Comparison of ENCODE assay signal across 1 cellular context in genomic region chr11:75639752-75640151, GRCh38.
A peak's percentile ranks its signal among the peaks of the same experiment; 100 is the strongest.
TF ChIP-seq lines count a peak whose summit lies in the region.

No MANE protein-coding gene starts in this region.

TF ChIP-seq in HEK293, 187 proteins besides CTCF, POLR2A, EP300 and RAD21 (continued from another document):
- TF ChIP-seq, protein P1, sequence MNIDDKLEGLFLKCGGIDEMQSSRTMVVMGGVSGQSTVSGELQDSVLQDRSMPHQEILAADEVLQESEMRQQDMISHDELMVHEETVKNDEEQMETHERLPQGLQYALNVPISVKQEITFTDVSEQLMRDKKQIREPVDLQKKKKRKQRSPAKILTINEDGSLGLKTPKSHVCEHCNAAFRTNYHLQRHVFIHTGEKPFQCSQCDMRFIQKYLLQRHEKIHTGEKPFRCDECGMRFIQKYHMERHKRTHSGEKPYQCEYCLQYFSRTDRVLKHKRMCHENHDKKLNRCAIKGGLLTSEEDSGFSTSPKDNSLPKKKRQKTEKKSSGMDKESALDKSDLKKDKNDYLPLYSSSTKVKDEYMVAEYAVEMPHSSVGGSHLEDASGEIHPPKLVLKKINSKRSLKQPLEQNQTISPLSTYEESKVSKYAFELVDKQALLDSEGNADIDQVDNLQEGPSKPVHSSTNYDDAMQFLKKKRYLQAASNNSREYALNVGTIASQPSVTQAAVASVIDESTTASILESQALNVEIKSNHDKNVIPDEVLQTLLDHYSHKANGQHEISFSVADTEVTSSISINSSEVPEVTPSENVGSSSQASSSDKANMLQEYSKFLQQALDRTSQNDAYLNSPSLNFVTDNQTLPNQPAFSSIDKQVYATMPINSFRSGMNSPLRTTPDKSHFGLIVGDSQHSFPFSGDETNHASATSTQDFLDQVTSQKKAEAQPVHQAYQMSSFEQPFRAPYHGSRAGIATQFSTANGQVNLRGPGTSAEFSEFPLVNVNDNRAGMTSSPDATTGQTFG (tag by site-specific recombination; IDR thresholded peaks at IDR 0.05; ENCODE audit: borderline replicate concordance): no peak
- TF ChIP-seq INSM2 (tag by site-specific recombination; IDR thresholded peaks at IDR 0.05) (no peak), ZNF324 (tag by site-specific recombination; IDR thresholded peaks at IDR 0.05) (no peak), MYNN (tag by site-specific recombination; IDR thresholded peaks at IDR 0.05; ENCODE audit: borderline replicate concordance) (peak; percentile 73; the same call in 1 of the 2 replicates), PRDM1 (tag by site-specific recombination; IDR thresholded peaks at IDR 0.05) (peak; percentile 60; the same call in 1 of the 2 replicates), ZBTB17 (tag by site-specific recombination; IDR thresholded peaks at IDR 0.05) (no peak), ZNF23 (tag by site-specific recombination; IDR thresholded peaks at IDR 0.05; ENCODE audit: borderline replicate concordance) (no peak)
- TF ChIP-seq, protein P2, sequence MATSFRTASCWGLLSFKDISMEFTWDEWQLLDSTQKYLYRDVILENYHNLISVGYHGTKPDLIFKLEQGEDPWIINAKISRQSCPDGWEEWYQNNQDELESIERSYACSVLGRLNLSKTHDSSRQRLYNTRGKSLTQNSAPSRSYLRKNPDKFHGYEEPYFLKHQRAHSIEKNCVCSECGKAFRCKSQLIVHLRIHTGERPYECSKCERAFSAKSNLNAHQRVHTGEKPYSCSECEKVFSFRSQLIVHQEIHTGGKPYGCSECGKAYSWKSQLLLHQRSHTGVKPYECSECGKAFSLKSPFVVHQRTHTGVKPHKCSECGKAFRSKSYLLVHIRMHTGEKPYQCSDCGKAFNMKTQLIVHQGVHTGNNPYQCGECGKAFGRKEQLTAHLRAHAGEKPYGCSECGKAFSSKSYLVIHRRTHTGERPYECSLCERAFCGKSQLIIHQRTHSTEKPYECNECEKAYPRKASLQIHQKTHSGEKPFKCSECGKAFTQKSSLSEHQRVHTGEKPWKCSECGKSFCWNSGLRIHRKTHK (tag by site-specific recombination; IDR thresholded peaks at IDR 0.05): no peak
TF ChIP-seq in HEK293: peak in this region for 5.
